In genomic region chr2:37343537-37344434, GRCh38 we compare ENCODE assay signal across 8 cellular contexts. TPM values are rescaled to one million over a fixed set of nuclear protein-coding genes. Genes with fewer than 3 reads are reported as not detected.
A peak's percentile ranks its signal among the peaks of the same experiment; 100 is the strongest.
DNase-seq lines count a peak whose midpoint lies in the region; ATAC-seq and TF ChIP-seq lines count a peak whose summit lies in the region.

No MANE protein-coding gene starts in this region.

- H3K4me3 Mint-ChIP-seq in nephron: no peak overlapping the region

- no peaks in the 10 kb centered on the region for H3K9me3 Mint-ChIP-seq in nephron

- peak; percentile 64 for ATAC-seq in Right ventricle myocardium inferior
- no peak for ATAC-seq in HG02678 (IDR thresholded peaks at IDR 0.05; ENCODE audit: unreplicated experiment)
- no peak for ATAC-seq in GM21526 (IDR thresholded peaks at IDR 0.05; ENCODE audit: low FRiP score, unreplicated experiment)

- H3K36me3 Mint-ChIP-seq in nephron (ENCODE audit: low read depth): no peaks in the 10 kb centered on the region

- peaks cover 30% of the 10 kb centered on the region for H3K4me1 Mint-ChIP-seq in nephron

- DNase-seq in Right ventricle myocardium inferior (ENCODE audit: missing footprints): no peak
- no peak for DNase-seq in cardiac septum (ENCODE audit: low spot score)
- peak; percentile 80 for DNase-seq in SW480 (ENCODE audit: low spot score)
- DNase-seq in fibroblast of mammary gland (ENCODE audit: low read depth): peak; percentile 81
- DNase-seq in mesenteric fat pad (ENCODE audit: low spot score): no peak

- TF ChIP-seq CTCF in fibroblast of mammary gland (conservative IDR thresholded peaks at IDR 0.05; ENCODE audit: control insufficient read depth, insufficient read depth, low read depth, low read length) (peak; percentile 56), nephron (IDR thresholded peaks at IDR 0.05; ENCODE audit: unreplicated experiment in 3 of 3) (peak in 1 of 3 experiments; percentile 22)

- peak overlapping the region; percentile 40 for H3K4me3 ChIP-seq in fibroblast of mammary gland (ENCODE audit: control insufficient read depth, low read depth, low read length)

- intact Hi-C loops in Right ventricle myocardium inferior (cut with DNase I) (no loop called here), cardiac septum (cut with DNase I) (loop anchor here (2.0 kb wide), 1 partner anchor 47 kb away; no protein-coding TSS in a partner anchor)

- H3K27me3 Mint-ChIP-seq in nephron (ENCODE audit: low read depth): no peaks in the 10 kb centered on the region

- H3K27ac Mint-ChIP-seq in nephron: peak overlapping the region in 2 of 3 experiments; percentile 55 to 70

RNA-seq across cellular contexts. Expression of gene QPCT, which starts 0.6 kb away (rescaled TPM):
- 1.7 TPM for total RNA-seq in Right ventricle myocardium inferior
- total RNA-seq in cardiac septum: 5.2 TPM
- total RNA-seq in mesenteric fat pad: 5.6 TPM

RNA-seq across cellular contexts. Expression of gene PRKD3, which starts 19.2 kb away (rescaled TPM):
- total RNA-seq in Right ventricle myocardium inferior (12.6 TPM), cardiac septum (13.5 TPM), mesenteric fat pad (35.1 TPM)

Comparison
In these comparisons a context has a peak if more than half of its experiments do, and no peak if none do; other contexts are left out.
1. DNase-seq: peak in SW480 (single experiment) and fibroblast of mammary gland (single experiment); none in Right ventricle myocardium inferior (single experiment), cardiac septum (single experiment) and mesenteric fat pad (single experiment).